Comparison of ENCODE assay signal across 8 cellular contexts in the genomic region with DNA sequence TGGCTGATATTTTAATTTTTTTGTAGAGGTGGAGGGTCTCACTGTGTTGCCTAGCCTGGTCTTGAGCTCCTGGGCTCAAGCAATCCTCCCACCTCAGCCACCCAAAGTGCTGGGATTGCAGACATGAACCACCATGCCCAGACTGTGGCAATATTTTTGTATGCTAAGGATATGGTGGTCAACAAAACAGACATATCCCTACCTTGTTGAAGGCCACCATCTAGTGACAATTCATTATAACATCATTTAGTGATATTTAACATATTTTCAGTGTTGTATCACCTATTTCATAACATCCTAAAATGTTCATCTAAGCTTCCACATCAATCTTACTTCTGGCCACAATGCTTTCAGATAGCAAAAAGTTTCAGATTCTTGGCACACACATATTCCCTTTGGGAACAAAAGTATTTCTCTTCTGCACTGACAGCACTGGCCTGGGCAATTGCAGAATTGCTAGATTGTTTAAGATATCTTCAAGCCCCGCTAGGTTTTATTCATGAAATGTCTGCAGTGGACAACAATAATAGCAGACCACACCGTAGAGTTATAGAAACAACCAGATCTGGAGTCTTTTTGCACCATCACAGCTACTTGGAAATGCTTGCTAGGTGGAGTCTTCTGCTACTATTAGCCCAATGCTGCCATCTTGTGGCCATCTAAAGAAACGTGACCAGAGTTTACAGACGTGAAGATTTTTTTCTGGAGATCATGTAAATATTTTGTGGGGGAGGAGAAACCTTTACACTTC.
DNase-seq lines count a peak whose midpoint lies in the region; ATAC-seq lines count a peak whose summit lies in the region.

No MANE protein-coding gene starts in this region.

- H3K4me1 Mint-ChIP-seq in memory B cell = peaks cover 21% of the 10 kb centered on the region

- no peaks in the 10 kb centered on the region for H3K36me3 Mint-ChIP-seq in memory B cell

- DNase-seq in Ammon's horn (ENCODE audit: low spot score) (peak; percentile 93), NCI-H526 (lab: John Stamatoyannopoulos, UW) (peak; percentile 51 to 62), ecto neural progenitor cell (ENCODE audit: low spot score) (peak; percentile 61), memory B cell (ENCODE audit: low spot score in 2 of 2) (peak; percentile 65 to 80)
- DNase-seq in activated CD4-positive, alpha-beta T cell treated with anti-CD3 and anti-CD28 coated beads, Interleukin-2, amount 50 U/mL, for 1 hour = peak; percentile 64
- peak; percentile 24 for DNase-seq in stimulated activated CD8-positive, alpha-beta memory T cell treated with anti-CD3 and anti-CD28 coated beads, Interleukin-4, amount 100 ng/mL, for 24 hours (ENCODE audit: low read depth)

- peak; percentile 37 for ATAC-seq in GM18907 (IDR thresholded peaks at IDR 0.05; ENCODE audit: unreplicated experiment)
- peak; percentile 49 for ATAC-seq in HG03354 (IDR thresholded peaks at IDR 0.05; ENCODE audit: poor library complexity, severe bottlenecking, unreplicated experiment)
- peak; percentile 82 for ATAC-seq in memory B cell (ENCODE audit: low read depth)

- H3K4me3 Mint-ChIP-seq in memory B cell = no peak overlapping the region

- H3K9me3 Mint-ChIP-seq in memory B cell = no peaks in the 10 kb centered on the region

- H3K27ac Mint-ChIP-seq in memory B cell = no peak overlapping the region

- H3K27me3 Mint-ChIP-seq in memory B cell = no peaks in the 10 kb centered on the region

Comparison
In these comparisons a context has a peak if more than half of its experiments do, and no peak if none do; other contexts are left out.
1. Peak in every context shown above with its lines: DNase-seq and ATAC-seq.
2. DNase-seq: peak in every context shown above with its lines; median percentile 93 in Ammon's horn; 72 in memory B cell; 64 in activated CD4-positive, alpha-beta T cell treated with anti-CD3 and anti-CD28 coated beads, Interleukin-2, amount 50 U/mL, for 1 hour; 61 in ecto neural progenitor cell; 56 in NCI-H526; 24 in stimulated activated CD8-positive, alpha-beta memory T cell treated with anti-CD3 and anti-CD28 coated beads, Interleukin-4, amount 100 ng/mL, for 24 hours.